ENCODE assay signal across 16 cellular contexts in the genomic region with DNA sequence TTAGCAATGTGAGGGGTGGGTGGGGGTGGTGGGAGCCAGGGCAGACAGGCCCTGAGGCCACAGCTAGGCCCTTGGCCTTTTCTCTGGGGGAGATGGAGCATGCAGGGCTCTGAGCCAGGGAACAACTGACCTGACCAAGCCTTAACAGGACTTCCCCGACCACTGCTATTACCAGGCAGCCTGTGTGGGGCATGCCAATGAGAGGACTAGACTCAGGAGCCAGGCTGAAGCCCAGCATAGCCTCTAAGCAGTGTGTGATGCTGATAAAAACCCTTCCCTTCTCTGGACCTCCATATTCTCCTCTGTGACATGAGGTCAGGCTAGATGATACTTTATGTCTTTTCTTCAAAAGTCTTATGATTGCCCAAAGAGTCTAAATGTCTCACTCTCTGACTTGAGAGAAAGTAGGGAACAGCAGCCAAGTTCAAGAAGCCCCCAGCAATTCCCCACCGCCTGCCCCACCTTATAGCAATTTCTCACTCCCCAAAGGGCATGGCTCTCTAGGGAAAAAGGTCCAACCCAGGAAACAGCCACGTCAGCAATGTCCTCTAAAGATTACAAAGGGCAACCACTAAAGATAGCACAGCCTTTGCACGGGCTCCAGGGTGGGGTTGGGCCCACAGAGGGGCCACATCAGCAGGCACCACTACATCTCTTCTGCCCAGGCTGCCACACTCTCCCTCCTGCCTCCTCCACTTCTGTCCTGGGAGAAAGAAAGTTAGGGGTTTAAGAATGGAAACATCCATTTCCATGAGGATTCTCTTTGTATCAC.
A peak's percentile ranks its signal among the peaks of the same experiment; 100 is the strongest.
DNase-seq lines count a peak whose midpoint lies in the region; ATAC-seq, FAIRE-seq and TF ChIP-seq lines count a peak whose summit lies in the region.
"Had no signal": no experiment of that assay in that cellular context is flagged by ENCODE, and none has a peak within 500 bp of the region (broad histone marks: within the 10 kb centered on the region; RNA-seq: fewer than 3 reads in every experiment).

No MANE protein-coding gene starts in this region.

- H3K4me3 ChIP-seq in K562 (no peak overlapping the region), sigmoid colon (no peak overlapping the region)

- POLR2A ChIA-PET in K562 (lab: Yijun Ruan, JAX), result no interaction called here

- H3K4me1 Mint-ChIP-seq in activated naive CD4-positive, alpha-beta T cell treated with anti-CD3 and anti-CD28 coated beads, Interleukin-2, amount 10 ng/mL, durations not matched to agents 7 days and 5 days, result peaks cover 69% of the 10 kb centered on the region
- peaks cover 63% of the 10 kb centered on the region for H3K4me1 Mint-ChIP-seq in T-helper 2 cell treated with Interferon-gamma antibody and Interleukin-4, amounts not matched to agents 5 μg/mL and 100 μg/mL, for 36 hours (ENCODE audit: low read depth)

- TF ChIP-seq CTCF in K562 (IDR thresholded peaks at IDR 0.05 in 2 of 3, conservative IDR thresholded peaks at IDR 0.05 in 1 of 3; ENCODE audit: insufficient read depth in 2 of 3, low read depth in 1 of 3, low read length in 3 of 3), result no peak
- TF ChIP-seq CTCF in sigmoid colon (IDR thresholded peaks at IDR 0.05), result no peak

- H3K36me3 Mint-ChIP-seq in activated naive CD4-positive, alpha-beta T cell treated with anti-CD3 and anti-CD28 coated beads, Interleukin-2, amount 10 ng/mL, durations not matched to agents 7 days and 5 days, result peaks cover 13% of the 10 kb centered on the region
- peaks cover 10% of the 10 kb centered on the region for H3K36me3 Mint-ChIP-seq in T-helper 2 cell treated with Interferon-gamma antibody and Interleukin-4, amounts not matched to agents 5 μg/mL and 100 μg/mL, for 36 hours (ENCODE audit: low read depth)
- H3K36me3 Mint-ChIP-seq: naive B cell had no signal

- no TSS peak for BruUV-seq in K562 (replicated peaks; lab: Mats Ljungman, UMichigan)

- H2AFZ ChIP-seq in K562 (ENCODE audit: low read depth, low read length), result no peak overlapping the region

- FAIRE-seq in K562 (lab: Jason Lieb, UNC) (no peak), urothelium cell line (lab: Jason Lieb, UNC) (no peak)
- FAIRE-seq: endothelial cell of umbilical vein, RCC 7860 had no signal

- H3K9me3 ChIP-seq in K562 (replicated peaks; ENCODE audit: control insufficient read depth, insufficient read depth, low read depth, low read length) (no peaks in the 10 kb centered on the region), sigmoid colon (no peaks in the 10 kb centered on the region)

- no peaks in the 10 kb centered on the region for H3K9me3 Mint-ChIP-seq in activated naive CD4-positive, alpha-beta T cell treated with anti-CD3 and anti-CD28 coated beads, Interleukin-2, amount 10 ng/mL, durations not matched to agents 7 days and 5 days
- no peaks in the 10 kb centered on the region for H3K9me3 Mint-ChIP-seq in T-helper 2 cell treated with Interferon-gamma antibody and Interleukin-4, amounts not matched to agents 5 μg/mL and 100 μg/mL, for 36 hours
- H3K9me3 Mint-ChIP-seq: naive B cell had no signal

- no peaks in the 10 kb centered on the region for H3K36me3 ChIP-seq in K562 (ENCODE audit: control insufficient read depth, insufficient read depth, low read length)
- H3K36me3 ChIP-seq in sigmoid colon, result no peaks in the 10 kb centered on the region

- CTCF ChIA-PET in activated naive CD4-positive, alpha-beta T cell treated with anti-CD3 and anti-CD28 coated beads, Interleukin-2, amount 10 ng/mL, durations not matched to agents 7 days and 5 days (lab: Charles Lee), result interaction anchor here (0.6 kb wide), 1 partner anchor 167 kb away, joined by 3 read pairs; no protein-coding TSS in a partner anchor
- CTCF ChIA-PET in K562 (lab: Yijun Ruan, JAX; ENCODE audit: low intra/inter-chr PET ratio), result no interaction called here

- H3K27me3 ChIP-seq in K562 (ENCODE audit: control insufficient read depth in 2 of 2, insufficient read depth in 2 of 2, low read length in 2 of 2) (peaks cover 17 to 42% of the 10 kb centered on the region in 2 experiments; a peak in 4 of 5 replicates), sigmoid colon (no peaks in the 10 kb centered on the region)

- H3K4me2 ChIP-seq in K562 (ENCODE audit: insufficient read depth, low read length), result no peak overlapping the region

- H3K79me2 ChIP-seq in K562 (ENCODE audit: control insufficient read depth, insufficient read depth, low read length), result no peaks in the 10 kb centered on the region

- TF ChIP-seq EP300 in K562 (IDR thresholded peaks at IDR 0.05; ENCODE audit: low read length), result no peak
- TF ChIP-seq EP300 in sigmoid colon (IDR thresholded peaks at IDR 0.05), result no peak

- WGBS in K562 (ENCODE audit: insufficient coverage, low coverage, missing lambda C conversion rate), result 0% methylated on average over 4 of the region's 4 CpGs
- WGBS in sigmoid colon, 2 donors, result 57 to 65% methylated on average over 4 of the region's 4 CpGs

- no peak for DNase-seq in activated naive CD4-positive, alpha-beta T cell treated with anti-CD3 and anti-CD28 coated beads, Interleukin-2, amount 10 ng/mL, durations not matched to agents 7 days and 5 days
- DNase-seq in activated naive CD4-positive, alpha-beta T cell treated with Interleukin-2 at 50 U/mL for 16 hours, result no peak
- DNase-seq in T-helper 2 cell treated with Interferon-gamma antibody and Interleukin-4, amounts not matched to agents 5 μg/mL and 100 μg/mL, for 36 hours (ENCODE audit: low spot score), result no peak
- DNase-seq in K562 (ENCODE audit: extremely low read depth in 1 of 4, low spot score in 3 of 4) (no peak), sigmoid colon (peak; percentile 36), DMS53 (lab: John Stamatoyannopoulos, UW) (no peak), urothelium cell line (ENCODE audit: low spot score) (no peak)
- DNase-seq: ACHN; activated CD4-positive, CD25-positive, alpha-beta regulatory T cell; COR-L47; foreskin melanocyte; Kasumi-1; naive B cell had no signal

- intact Hi-C loops in K562 (cut with micrococcal nuclease) (no loop called here), sigmoid colon (cut with DNase I) (no loop called here)

- no peak overlapping the region for H3K4me3 Mint-ChIP-seq in activated naive CD4-positive, alpha-beta T cell treated with anti-CD3 and anti-CD28 coated beads, Interleukin-2, amount 10 ng/mL, durations not matched to agents 7 days and 5 days
- no peak overlapping the region for H3K4me3 Mint-ChIP-seq in T-helper 2 cell treated with Interferon-gamma antibody and Interleukin-4, amounts not matched to agents 5 μg/mL and 100 μg/mL, for 36 hours
- H3K4me3 Mint-ChIP-seq: naive B cell had no signal

- H3K27me3 Mint-ChIP-seq in activated naive CD4-positive, alpha-beta T cell treated with anti-CD3 and anti-CD28 coated beads, Interleukin-2, amount 10 ng/mL, durations not matched to agents 7 days and 5 days, result no peaks in the 10 kb centered on the region
- no peaks in the 10 kb centered on the region for H3K27me3 Mint-ChIP-seq in T-helper 2 cell treated with Interferon-gamma antibody and Interleukin-4, amounts not matched to agents 5 μg/mL and 100 μg/mL, for 36 hours (ENCODE audit: low read depth)

- no peak for TF ChIP-seq RAD21 in K562 (CRISPR knock-in tag; conservative IDR thresholded peaks at IDR 0.05 in 1 of 2, IDR thresholded peaks at IDR 0.05 in 1 of 2)

- H3K9ac ChIP-seq in K562 (ENCODE audit: insufficient read depth in 1 of 2, low read depth in 2 of 2, low read length in 2 of 2), result no peak overlapping the region

- H3K27ac Mint-ChIP-seq in activated naive CD4-positive, alpha-beta T cell treated with anti-CD3 and anti-CD28 coated beads, Interleukin-2, amount 10 ng/mL, durations not matched to agents 7 days and 5 days, result peak overlapping the region; percentile 31
- peak overlapping the region; percentile 35 for H3K27ac Mint-ChIP-seq in T-helper 2 cell treated with Interferon-gamma antibody and Interleukin-4, amounts not matched to agents 5 μg/mL and 100 μg/mL, for 36 hours

- in situ Hi-C loops in K562 (cut with MboI), result no loop called here

- no peaks in the 10 kb centered on the region for H3K9me1 ChIP-seq in K562 (ENCODE audit: control insufficient read depth, insufficient read depth, low read length)

- ATAC-seq in K562 (no peak), HG03097 (IDR thresholded peaks at IDR 0.05; ENCODE audit: low FRiP score, unreplicated experiment) (no peak)

- TF ChIP-seq POLR2A in K562 (conservative IDR thresholded peaks at IDR 0.05) (no peak), sigmoid colon (IDR thresholded peaks at IDR 0.05) (no peak)

- peaks cover 0 to 4% of the 10 kb centered on the region in 2 experiments; a peak in 2 of 5 replicates for H3K4me1 ChIP-seq in K562 (replicated peaks in 1 of 2; ENCODE audit: control insufficient read depth in 2 of 2, insufficient read depth in 2 of 2, low read length in 2 of 2)
- no peaks in the 10 kb centered on the region for H3K4me1 ChIP-seq in sigmoid colon

- no peaks in the 10 kb centered on the region for H4K20me1 ChIP-seq in K562 (replicated peaks; ENCODE audit: control insufficient read depth, insufficient read depth, low read length)

- no peak overlapping the region for H3K27ac ChIP-seq in K562 (ENCODE audit: extremely low read depth, low read depth, low read length)
- H3K27ac ChIP-seq in sigmoid colon, result no peak overlapping the region

TF ChIP-seq in K562, 482 proteins besides CTCF, POLR2A, EP300 and RAD21 (continues in another document):
- TF ChIP-seq ESRRA (IDR thresholded peaks at IDR 0.05; ENCODE audit: borderline replicate concordance, low read depth) (0 out of 2 replicates have a peak, but pooled peaks have one; percentile 27), MAFK (IDR thresholded peaks at IDR 0.05; ENCODE audit: low read length) (peak; percentile 70), FOS (IDR thresholded peaks at IDR 0.05; ENCODE audit: extremely low read depth, insufficient read length) (no peak), BHLHE40 (IDR thresholded peaks at IDR 0.05; ENCODE audit: low read length) (no peak), CREB5 (CRISPR knock-in tag; IDR thresholded peaks at IDR 0.05) (no peak), NR3C1 (CRISPR knock-in tag; IDR thresholded peaks at IDR 0.05) (no peak), PURB (CRISPR knock-in tag; IDR thresholded peaks at IDR 0.05; ENCODE audit: low read depth) (no peak)
